Comparison of ENCODE assay signal across 9 cellular contexts in genomic region chr4:10403633-10404445, GRCh38. TPM values are rescaled to one million over a fixed set of nuclear protein-coding genes. Genes with fewer than 3 reads are reported as not detected.
DNase-seq lines count a peak whose midpoint lies in the region; ATAC-seq, FAIRE-seq and TF ChIP-seq lines count a peak whose summit lies in the region.
"Had no signal": no experiment of that assay in that cellular context is flagged by ENCODE, and none has a peak within 500 bp of the region (broad histone marks: within the 10 kb centered on the region; RNA-seq: fewer than 3 reads in every experiment).

No MANE protein-coding gene starts in this region.

- H3K36me3 ChIP-seq in NT2/D1 (ENCODE audit: insufficient read depth, insufficient read length, low read length) (no peaks in the 10 kb centered on the region), neuronal stem cell (replicated peaks in 1 of 2; ENCODE audit: control insufficient read depth in 2 of 2, insufficient read depth in 2 of 2, low read length in 2 of 2) (no peaks in the 10 kb centered on the region)

- H3K4me2 ChIP-seq in neuronal stem cell (ENCODE audit: insufficient read depth, low read length, poor library complexity, severe bottlenecking) = no peak overlapping the region
- H3K4me2 ChIP-seq: KMS-11 had no signal

- H3K9me3 ChIP-seq in NT2/D1 (ENCODE audit: insufficient read depth, low read length) (no peaks in the 10 kb centered on the region), neuronal stem cell (replicated peaks in 1 of 2; ENCODE audit: control insufficient read depth in 2 of 2, insufficient read depth in 1 of 2, low read depth in 1 of 2, low read length in 2 of 2) (no peaks in the 10 kb centered on the region)

- no peak overlapping the region for H3K4ac ChIP-seq in neuronal stem cell (ENCODE audit: low read length)

- no peak overlapping the region for H3K14ac ChIP-seq in neuronal stem cell (ENCODE audit: low read length)

- H2AK5ac ChIP-seq in neuronal stem cell (ENCODE audit: low read depth, low read length) = no peak overlapping the region

- peak; percentile 18 for FAIRE-seq in GM18507 (lab: Jason Lieb, UNC)

- no peaks in the 10 kb centered on the region for H3K27me3 ChIP-seq in NT2/D1 (ENCODE audit: insufficient read depth, insufficient read length)
- no peaks in the 10 kb centered on the region for H3K27me3 ChIP-seq in neuronal stem cell (ENCODE audit: control insufficient read depth in 3 of 3, insufficient read depth in 3 of 3, low read depth in 1 of 3, low read length in 3 of 3)

- no CpG with 5 or more reads among the region's 6 CpGs for WGBS in neuronal stem cell (ENCODE audit: extremely low coverage in 2 of 2, insufficient read length in 2 of 2, insufficient replicate concordance in 1 of 2), 2 donors

- TF ChIP-seq CTCF in C4-2B (conservative IDR thresholded peaks at IDR 0.05) = peak; percentile 66

- H3K9ac ChIP-seq in NT2/D1 (ENCODE audit: insufficient read length, low read depth) (no peak overlapping the region), neuronal stem cell (ENCODE audit: low read depth, low read length, poor library complexity) (no peak overlapping the region)
- H3K9ac ChIP-seq: KMS-11 had no signal

- TF ChIP-seq POLR2A in erythroblast (IDR thresholded peaks at IDR 0.05; ENCODE audit: low read length) = no peak

- no peak overlapping the region for H2BK120ac ChIP-seq in neuronal stem cell (ENCODE audit: low read depth, low read length)

- no peak for ATAC-seq in HG03469 (IDR thresholded peaks at IDR 0.05; ENCODE audit: unreplicated experiment)
- no peak for ATAC-seq in GM18519 (IDR thresholded peaks at IDR 0.05; ENCODE audit: low FRiP score, unreplicated experiment)

- H2BK5ac ChIP-seq in neuronal stem cell (ENCODE audit: low read length) = no peak overlapping the region

- H3K79me1 ChIP-seq in neuronal stem cell (ENCODE audit: low read depth, low read length) = no peaks in the 10 kb centered on the region

- no peaks in the 10 kb centered on the region for H3K4me1 ChIP-seq in NT2/D1 (ENCODE audit: insufficient read depth, insufficient read length)
- no peaks in the 10 kb centered on the region for H3K4me1 ChIP-seq in neuronal stem cell (ENCODE audit: control insufficient read depth in 2 of 2, insufficient read depth in 1 of 2, low read depth in 1 of 2, low read length in 2 of 2)

- no peak overlapping the region for H2AFZ ChIP-seq in neuronal stem cell (ENCODE audit: low read length)

- H3K4me3 ChIP-seq in NT2/D1 (ENCODE audit: insufficient read length, low read depth) = no peak overlapping the region
- no peak overlapping the region for H3K4me3 ChIP-seq in neuronal stem cell (ENCODE audit: low read length in 2 of 2)

- H2BK15ac ChIP-seq in neuronal stem cell (ENCODE audit: low read length) = no peak overlapping the region

- no peak overlapping the region for H3K27ac ChIP-seq in C4-2B
- no peak overlapping the region for H3K27ac ChIP-seq in neuronal stem cell (replicated peaks; ENCODE audit: low read length)
- H3K27ac ChIP-seq: KMS-11 had no signal

- H2BK12ac ChIP-seq in neuronal stem cell (ENCODE audit: low read length) = no peak overlapping the region

- no peak overlapping the region for H3K18ac ChIP-seq in neuronal stem cell (ENCODE audit: low read length)

- no peak overlapping the region for H4K8ac ChIP-seq in neuronal stem cell (ENCODE audit: low read depth, low read length)

- H4K91ac ChIP-seq in neuronal stem cell (ENCODE audit: low read depth, low read length, poor library complexity) = no peak overlapping the region

- no peak for DNase-seq in GM18507 (ENCODE audit: extremely low spot score, insufficient read length, low read depth)
- peak; percentile 18 for DNase-seq in NT2/D1 (ENCODE audit: low read depth, low spot score)
- peak; percentile 67 to 81 for DNase-seq in erythroblast (lab: John Stamatoyannopoulos, UW)
- DNase-seq in neuronal stem cell (ENCODE audit: low spot score) = peak; percentile 17
- DNase-seq in activated naive CD4-positive, alpha-beta T cell treated with Interleukin-2 at 50 U/mL for 16 hours = no peak

- no peak overlapping the region for H3K23ac ChIP-seq in neuronal stem cell (ENCODE audit: low read depth, low read length, poor library complexity)

RNA-seq across cellular contexts. Expression of gene ZNF518B, which starts 53.4 kb away (rescaled TPM):
- 20.5 TPM for polyA plus RNA-seq in neuronal stem cell (2013, experiment 1 of 2)
- 22.0 TPM for polyA plus RNA-seq in neuronal stem cell (2013, experiment 2 of 2)

Comparison
In these comparisons a context has a peak if more than half of its experiments do, and no peak if none do; other contexts are left out.
1. DNase-seq: peak in NT2/D1 (single experiment), erythroblast (2 of 2) and neuronal stem cell (single experiment); none in GM18507 (single experiment) and activated naive CD4-positive, alpha-beta T cell treated with Interleukin-2 at 50 U/mL for 16 hours (single experiment).